Comparison of ENCODE assay signal across 23 cellular contexts in genomic region chr7:4080954-4081353, GRCh38.
A peak's percentile ranks its signal among the peaks of the same experiment; 100 is the strongest.
DNase-seq lines count a peak whose midpoint lies in the region; ATAC-seq and TF ChIP-seq lines count a peak whose summit lies in the region.
"Had no signal": no experiment of that assay in that cellular context is flagged by ENCODE, and none has a peak within 500 bp of the region (broad histone marks: within the 10 kb centered on the region; RNA-seq: fewer than 3 reads in every experiment).

No MANE protein-coding gene starts in this region.

- BruUV-seq in Panc1 (replicated peaks; lab: Mats Ljungman, UMichigan) = TSS peak; percentile 48

- H3K27ac Mint-ChIP-seq in WTC11 (no peak overlapping the region), type B pancreatic cell (no peak overlapping the region)
- no peak overlapping the region for H3K27ac Mint-ChIP-seq in stimulated activated naive B cell treated with anti-CD40 and anti-IgM and Interleukin-4, amounts not matched to agents 10 μg/mL and 1 μg/mL and 100 μg/mL, for 72 hours
- H3K27ac Mint-ChIP-seq: CD8-positive, alpha-beta T cell had no signal

- H3K36me3 Mint-ChIP-seq in WTC11 (peaks cover 20% of the 10 kb centered on the region), type B pancreatic cell (peaks cover 20% of the 10 kb centered on the region)
- H3K36me3 Mint-ChIP-seq in stimulated activated naive B cell treated with anti-CD40 and anti-IgM and Interleukin-4, amounts not matched to agents 10 μg/mL and 1 μg/mL and 100 μg/mL, for 72 hours = no peaks in the 10 kb centered on the region
- H3K36me3 Mint-ChIP-seq: CD8-positive, alpha-beta T cell had no signal

- no peak for ATAC-seq in Panc1
- ATAC-seq in WTC11 = peak; percentile 64; the same call in 1 of the 2 replicates
- no peak for ATAC-seq in stimulated activated naive B cell treated with anti-CD40 and anti-IgM and Interleukin-4, amounts not matched to agents 10 μg/mL and 1 μg/mL and 100 μg/mL, for 72 hours (replicated peaks)
- ATAC-seq: CD8-positive, alpha-beta T cell; GM12878 had no signal

- TF ChIP-seq CTCF in Panc1 (IDR thresholded peaks at IDR 0.05) (no peak), WTC11 (IDR thresholded peaks at IDR 0.05) (no peak), type B pancreatic cell (conservative IDR thresholded peaks at IDR 0.05) (no peak)

- DNase-seq in Panc1 (ENCODE audit: low read depth, low spot score) (no peak), WTC11 (ENCODE audit: low spot score) (no peak), islet precursor cell (peak; percentile 45), type B pancreatic cell (ENCODE audit: extremely low spot score, unreplicated experiment) (peak; percentile 43), NCI-H2107 treated with DMSO at 0.1 percent for 48 hours (lab: John Stamatoyannopoulos, UW; ENCODE audit: unreplicated experiment) (no peak), SHP77 (lab: John Stamatoyannopoulos, UW) (no peak)
- no peak for DNase-seq in stimulated activated naive B cell treated with anti-CD40 and anti-IgM and Interleukin-4, amounts not matched to agents 10 μg/mL and 1 μg/mL and 100 μg/mL, for 72 hours
- DNase-seq: C1 segment of cervical spinal cord, Caco-2, GM23248, HCEC 1CT, KBM-7, MG63, NCI-H1105 treated with DMSO at 0.1 percent for 48 hours, NCI-H146, NCI-H2029, NCI-H2227 treated with DMSO at 0.1 percent for 48 hours, NCI-H526 treated with DMSO at 0.1 percent for 48 hours, SHP77 treated with DMSO at 0.1 percent for 48 hours had no signal

- in situ Hi-C loops in Panc1 (cut with HindIII; ENCODE audit: low pct_unique_long_range_greater_than_20kb, low sequenced_read_pairs) = no loop called here

- no peaks in the 10 kb centered on the region for H3K4me1 ChIP-seq in Panc1 (ENCODE audit: control insufficient read depth, insufficient read depth, low read length)
- H3K4me1 ChIP-seq: Caco-2 had no signal

- H3K27ac ChIP-seq in Panc1 (ENCODE audit: low read length) = no peak overlapping the region
- H3K27ac ChIP-seq: GM23248, RWPE1 had no signal

- no peak overlapping the region for H3K4me3 ChIP-seq in Panc1 (ENCODE audit: low read depth in 2 of 2, low read length in 2 of 2)
- H3K4me3 ChIP-seq: GM12878, GM23248, MG63, SK-N-MC had no signal

- POLR2A ChIA-PET in Panc1 (lab: Charles Lee) = no interaction called here
- POLR2A ChIA-PET in WTC11 (lab: Charles Lee) = interaction anchor here (0.6 kb wide), 1 partner anchor 727 kb away, joined by 3 read pairs; no protein-coding TSS in a partner anchor

- no peaks in the 10 kb centered on the region for H3K27me3 ChIP-seq in Panc1 (ENCODE audit: control insufficient read depth, insufficient read depth, low read length)
- H3K27me3 ChIP-seq: MG63 had no signal

- H3K9me3 ChIP-seq in Panc1 (ENCODE audit: control insufficient read depth, insufficient read depth, low read depth, low read length) = no peaks in the 10 kb centered on the region
- H3K9me3 ChIP-seq: Caco-2, MG63 had no signal

- H3K4me3 Mint-ChIP-seq in WTC11 = no peak overlapping the region
- H3K4me3 Mint-ChIP-seq in type B pancreatic cell = no peak overlapping the region
- H3K4me3 Mint-ChIP-seq in stimulated activated naive B cell treated with anti-CD40 and anti-IgM and Interleukin-4, amounts not matched to agents 10 μg/mL and 1 μg/mL and 100 μg/mL, for 72 hours = no peak overlapping the region
- H3K4me3 Mint-ChIP-seq: CD8-positive, alpha-beta T cell had no signal

- CTCF ChIA-PET in Panc1 (lab: Charles Lee) (no interaction called here), WTC11 (lab: Charles Lee) (interaction anchor here (0.6 to 1.2 kb wide), 7 partner anchors 23 to 387 kb away, joined by 3 to 7 read pairs (median 3); no protein-coding TSS in a partner anchor)

- H3K27me3 Mint-ChIP-seq in WTC11 (ENCODE audit: low read depth) (no peaks in the 10 kb centered on the region; the same call in 1 of the 2 replicates), type B pancreatic cell (no peaks in the 10 kb centered on the region)
- no peaks in the 10 kb centered on the region for H3K27me3 Mint-ChIP-seq in stimulated activated naive B cell treated with anti-CD40 and anti-IgM and Interleukin-4, amounts not matched to agents 10 μg/mL and 1 μg/mL and 100 μg/mL, for 72 hours

- intact Hi-C loops in Panc1 (cut with micrococcal nuclease; ENCODE audit: unreplicated experiment) = no loop called here

- peaks cover 17% of the 10 kb centered on the region for H3K9me3 Mint-ChIP-seq in WTC11
- peaks cover 5% of the 10 kb centered on the region for H3K9me3 Mint-ChIP-seq in type B pancreatic cell
- H3K9me3 Mint-ChIP-seq in stimulated activated naive B cell treated with anti-CD40 and anti-IgM and Interleukin-4, amounts not matched to agents 10 μg/mL and 1 μg/mL and 100 μg/mL, for 72 hours = peaks cover 0 to 4% of the 10 kb centered on the region in 2 donors
- H3K9me3 Mint-ChIP-seq: CD8-positive, alpha-beta T cell had no signal

- H3K36me3 ChIP-seq in Panc1 (ENCODE audit: control insufficient read depth, insufficient read depth, low read length) = no peaks in the 10 kb centered on the region
- H3K36me3 ChIP-seq: MG63 had no signal

- peaks cover 8% of the 10 kb centered on the region for H3K4me1 Mint-ChIP-seq in WTC11
- H3K4me1 Mint-ChIP-seq in type B pancreatic cell (ENCODE audit: unreplicated experiment) = no peaks in the 10 kb centered on the region
- H3K4me1 Mint-ChIP-seq in stimulated activated naive B cell treated with anti-CD40 and anti-IgM and Interleukin-4, amounts not matched to agents 10 μg/mL and 1 μg/mL and 100 μg/mL, for 72 hours = peaks cover 1 to 4% of the 10 kb centered on the region in 2 donors

TF ChIP-seq in WTC11, 78 proteins besides CTCF, POLR2A, EP300 and RAD21:
- no peak for TF ChIP-seq ZNF671 (CRISPR knock-in tag; IDR thresholded peaks at IDR 0.05)

Comparison
In these comparisons a context has a peak if more than half of its experiments do, and no peak if none do; other contexts are left out.
1. DNase-seq: peak in islet precursor cell (single experiment) and type B pancreatic cell (single experiment); none in Panc1 (single experiment), WTC11 (single experiment), stimulated activated naive B cell treated with anti-CD40 and anti-IgM and Interleukin-4, amounts not matched to agents 10 μg/mL and 1 μg/mL and 100 μg/mL, for 72 hours (single experiment), NCI-H2107 treated with DMSO at 0.1 percent for 48 hours (single experiment) and SHP77 (0 of 2).